Comparison of ENCODE assay signal across 29 cellular contexts in genomic region chr6:34521463-34522288, GRCh38. TPM values are rescaled to one million over a fixed set of nuclear protein-coding genes. Genes with fewer than 3 reads are reported as not detected.
DNase-seq lines count a peak whose midpoint lies in the region; ATAC-seq and TF ChIP-seq lines count a peak whose summit lies in the region.
"Had no signal": no experiment of that assay in that cellular context is flagged by ENCODE, and none has a peak within 500 bp of the region (broad histone marks: within the 10 kb centered on the region; RNA-seq: fewer than 3 reads in every experiment).

No MANE protein-coding gene starts in this region.

- H3K4me3 ChIP-seq in spleen, result no peak overlapping the region
- H3K4me3 ChIP-seq: dorsolateral prefrontal cortex, HAP-1, skin epidermis, tibial nerve had no signal

- H3K27ac Mint-ChIP-seq in activated CD4-positive, alpha-beta T cell treated with anti-CD3 and anti-CD28 coated beads for 36 hours, result no peak overlapping the region
- no peak overlapping the region for H3K27ac Mint-ChIP-seq in chondrocyte (ENCODE audit: unreplicated experiment)
- H3K27ac Mint-ChIP-seq: activated CD4-positive, alpha-beta T cell treated with anti-CD3 and anti-CD28 coated beads, Interleukin-2, amount 10 ng/mL, durations not matched to agents 7 days and 5 days; activated CD8-positive, alpha-beta memory T cell treated with anti-CD3 and anti-CD28 coated beads, Interleukin-2, amount 10 ng/mL, durations not matched to agents 7 days and 5 days; activated naive CD8-positive, alpha-beta T cell treated with anti-CD3 and anti-CD28 coated beads, Interleukin-2, amount 50 U/mL, for 24 hours; CD8-positive, alpha-beta T cell had no signal

- no peak overlapping the region for H3K27ac ChIP-seq in spleen
- H3K27ac ChIP-seq: KMS-11, skin epidermis, tibial nerve had no signal

- POLR2A ChIA-PET in activated CD4-positive, alpha-beta T cell treated with anti-CD3 and anti-CD28 coated beads for 36 hours (lab: Charles Lee), result no interaction called here

- no peak for TF ChIP-seq CTCF in chondrocyte (IDR thresholded peaks at IDR 0.05)
- TF ChIP-seq CTCF in spleen (IDR thresholded peaks at IDR 0.05 in 8 of 11, conservative IDR thresholded peaks at IDR 0.05 in 3 of 11), result no peak

- DNase-seq in activated CD4-positive, alpha-beta T cell treated with anti-CD3 and anti-CD28 coated beads for 36 hours, result peak; percentile 4
- no peak for DNase-seq in activated CD4-positive, alpha-beta T cell treated with anti-CD3 and anti-CD28 coated beads, Interleukin-2, amount 50 U/mL, for 4 hours
- DNase-seq in NOMO-1 treated with DMSO at 0.1 percent for 48 hours (lab: John Stamatoyannopoulos, UW; ENCODE audit: unreplicated experiment) (peak; percentile 51), chondrocyte (ENCODE audit: low spot score) (peak; percentile 75), spleen (peak; percentile 56), SKM-1 (lab: John Stamatoyannopoulos, UW; ENCODE audit: unreplicated experiment) (no peak), NCI-H774 (lab: John Stamatoyannopoulos, UW) (no peak), ecto neural progenitor cell (ENCODE audit: low spot score) (no peak)
- DNase-seq: activated CD4-positive, alpha-beta T cell treated with anti-CD3 and anti-CD28 coated beads, Interleukin-2, amount 10 ng/mL, durations not matched to agents 7 days and 5 days; activated CD8-positive, alpha-beta memory T cell treated with anti-CD3 and anti-CD28 coated beads, Interleukin-2, amount 10 ng/mL, durations not matched to agents 7 days and 5 days; activated naive CD8-positive, alpha-beta T cell treated with anti-CD3 and anti-CD28 coated beads, Interleukin-2, amount 50 U/mL, for 24 hours; activated T-cell treated with anti-CD3 and anti-CD28 coated beads, Interleukin-2, amount 50 U/mL, for 48 hours; CD8-positive, alpha-beta T cell; DMS 273 treated with DMSO at 0.1 percent for 48 hours; left ventricle myocardium superior; natural killer cell; NCI-H1092; NCI-H187 treated with DMSO at 0.1 percent for 48 hours; NCI-H524 treated with DMSO at 0.1 percent for 48 hours; SK-N-SH; stimulated activated CD4-positive, alpha-beta T cell treated with anti-CD3 and anti-CD28 coated beads, Interleukin-2, amount 100 ng/mL, for 24 hours had no signal

- no peak overlapping the region for H3K4me3 Mint-ChIP-seq in activated CD4-positive, alpha-beta T cell treated with anti-CD3 and anti-CD28 coated beads for 36 hours
- no peak overlapping the region for H3K4me3 Mint-ChIP-seq in chondrocyte (ENCODE audit: unreplicated experiment)
- H3K4me3 Mint-ChIP-seq: activated CD4-positive, alpha-beta T cell treated with anti-CD3 and anti-CD28 coated beads, Interleukin-2, amount 10 ng/mL, durations not matched to agents 7 days and 5 days; activated CD8-positive, alpha-beta memory T cell treated with anti-CD3 and anti-CD28 coated beads, Interleukin-2, amount 10 ng/mL, durations not matched to agents 7 days and 5 days; activated naive CD8-positive, alpha-beta T cell treated with anti-CD3 and anti-CD28 coated beads, Interleukin-2, amount 50 U/mL, for 24 hours; CD8-positive, alpha-beta T cell; natural killer cell had no signal

- H3K4me1 Mint-ChIP-seq in activated CD4-positive, alpha-beta T cell treated with anti-CD3 and anti-CD28 coated beads for 36 hours, result no peaks in the 10 kb centered on the region
- H3K4me1 Mint-ChIP-seq in chondrocyte (ENCODE audit: low read depth), result no peaks in the 10 kb centered on the region
- H3K4me1 Mint-ChIP-seq: activated CD4-positive, alpha-beta T cell treated with anti-CD3 and anti-CD28 coated beads, Interleukin-2, amount 10 ng/mL, durations not matched to agents 7 days and 5 days; activated CD8-positive, alpha-beta memory T cell treated with anti-CD3 and anti-CD28 coated beads, Interleukin-2, amount 10 ng/mL, durations not matched to agents 7 days and 5 days; activated naive CD8-positive, alpha-beta T cell treated with anti-CD3 and anti-CD28 coated beads, Interleukin-2, amount 50 U/mL, for 24 hours had no signal

- H3K36me3 Mint-ChIP-seq in activated CD4-positive, alpha-beta T cell treated with anti-CD3 and anti-CD28 coated beads for 36 hours (ENCODE audit: low read depth), result no peaks in the 10 kb centered on the region
- no peaks in the 10 kb centered on the region for H3K36me3 Mint-ChIP-seq in chondrocyte (ENCODE audit: low read depth)
- H3K36me3 Mint-ChIP-seq: activated CD8-positive, alpha-beta memory T cell treated with anti-CD3 and anti-CD28 coated beads, Interleukin-2, amount 10 ng/mL, durations not matched to agents 7 days and 5 days; CD8-positive, alpha-beta T cell; natural killer cell had no signal

- H3K9me3 ChIP-seq in spleen, result no peaks in the 10 kb centered on the region
- H3K9me3 ChIP-seq: HAP-1, SK-N-SH, tibial nerve had no signal

- H3K36me3 ChIP-seq in spleen, result no peaks in the 10 kb centered on the region
- H3K36me3 ChIP-seq: HAP-1, tibial nerve had no signal

- H3K9me3 Mint-ChIP-seq in activated CD4-positive, alpha-beta T cell treated with anti-CD3 and anti-CD28 coated beads for 36 hours (ENCODE audit: low read depth), result no peaks in the 10 kb centered on the region
- H3K9me3 Mint-ChIP-seq in chondrocyte (ENCODE audit: low read depth), result no peaks in the 10 kb centered on the region
- H3K9me3 Mint-ChIP-seq: activated CD4-positive, alpha-beta T cell treated with anti-CD3 and anti-CD28 coated beads, Interleukin-2, amount 10 ng/mL, durations not matched to agents 7 days and 5 days; activated naive CD8-positive, alpha-beta T cell treated with anti-CD3 and anti-CD28 coated beads, Interleukin-2, amount 50 U/mL, for 24 hours; CD8-positive, alpha-beta T cell; natural killer cell had no signal

- no peak for TF ChIP-seq POLR2A in spleen (IDR thresholded peaks at IDR 0.05)

- peaks cover 0 to 6% (median 0%) of the 10 kb centered on the region in 7 donors for H3K27me3 ChIP-seq in spleen (replicated peaks in 1 of 7)

- intact Hi-C loops in activated CD4-positive, alpha-beta T cell treated with anti-CD3 and anti-CD28 coated beads for 36 hours (cut with DNase I, micrococcal nuclease), result no loop called here
- intact Hi-C loops in spleen (cut with DNase I; ENCODE audit: low total_unique reads), result loop anchor here (10.0 kb wide), 1 partner anchor 83 kb away; no protein-coding TSS in a partner anchor

- 70 to 77% (median 76%) methylated on average over 28 to 29 of the region's 29 CpGs for WGBS in spleen, 5 donors

- no peak for ATAC-seq in activated CD4-positive, alpha-beta T cell treated with anti-CD3 and anti-CD28 coated beads for 36 hours
- ATAC-seq: activated CD8-positive, alpha-beta memory T cell treated with anti-CD3 and anti-CD28 coated beads, Interleukin-2, amount 10 ng/mL, durations not matched to agents 7 days and 5 days; activated naive CD8-positive, alpha-beta T cell treated with anti-CD3 and anti-CD28 coated beads, Interleukin-2, amount 50 U/mL, for 24 hours; CD8-positive, alpha-beta T cell; left ventricle myocardium superior; natural killer cell had no signal

- peaks cover 4 to 13% (median 4%) of the 10 kb centered on the region in 6 donors for H3K4me1 ChIP-seq in spleen
- H3K4me1 ChIP-seq: HAP-1 had no signal

- no peaks in the 10 kb centered on the region for H3K27me3 Mint-ChIP-seq in activated CD4-positive, alpha-beta T cell treated with anti-CD3 and anti-CD28 coated beads for 36 hours
- H3K27me3 Mint-ChIP-seq in chondrocyte (ENCODE audit: low read depth), result peaks cover 3% of the 10 kb centered on the region
- H3K27me3 Mint-ChIP-seq: activated CD4-positive, alpha-beta T cell treated with anti-CD3 and anti-CD28 coated beads, Interleukin-2, amount 10 ng/mL, durations not matched to agents 7 days and 5 days; activated CD8-positive, alpha-beta memory T cell treated with anti-CD3 and anti-CD28 coated beads, Interleukin-2, amount 10 ng/mL, durations not matched to agents 7 days and 5 days had no signal

- CTCF ChIA-PET in activated CD4-positive, alpha-beta T cell treated with anti-CD3 and anti-CD28 coated beads for 36 hours (lab: Charles Lee), result no interaction called here

RNA-seq across cellular contexts. Expression of gene SPDEF, which starts 34.5 kb away (rescaled TPM):
- total RNA-seq in activated CD4-positive, alpha-beta T cell treated with anti-CD3 and anti-CD28 coated beads for 36 hours, result under 1 TPM in 1 of 2 experiments, not detected in 1; 0.18 TPM
- total RNA-seq in chondrocyte (0.10 TPM in 1 of 3 replicates, not detected in the others), spleen (under 1 TPM in 1 of 7 donors, not detected in 6; 0.32 TPM)
- under 1 TPM in 2 of 3 donors, not detected in 1; 0.03 to 0.13 TPM for polyA plus RNA-seq in spleen
- total RNA-seq: activated CD4-positive, alpha-beta T cell treated with anti-CD3 and anti-CD28 coated beads, Interleukin-2, amount 10 ng/mL, durations not matched to agents 7 days and 5 days; left ventricle myocardium superior; T-helper 2 cell treated with Interferon-gamma antibody and Interleukin-4, amounts not matched to agents 100 ng/mL and 5 ng/mL, for 36 hours; tibial nerve had no signal

RNA-seq across cellular contexts. Expression of gene PACSIN1, which starts 55.8 kb away (rescaled TPM):
- total RNA-seq in activated CD4-positive, alpha-beta T cell treated with anti-CD3 and anti-CD28 coated beads for 36 hours, result under 1 TPM; 0.07 to 0.14 TPM
- 0.15 to 0.21 TPM in 2 of 3 replicates, not detected in the other for total RNA-seq in chondrocyte
- total RNA-seq in spleen, result 1 to 10 TPM in 6 of 7 donors, under 1 TPM in 1; 0.66 to 1.9 (median 1.3) TPM
- 1 to 10 TPM in 1 of 3 donors, under 1 TPM in 2; 0.67 to 2.8 (median 0.86) TPM for polyA plus RNA-seq in spleen
- total RNA-seq: omental fat pad, RPMI7951 had no signal

Comparison
In these comparisons a context has a peak if more than half of its experiments do, and no peak if none do; other contexts are left out.
1. DNase-seq: peak in activated CD4-positive, alpha-beta T cell treated with anti-CD3 and anti-CD28 coated beads for 36 hours (single experiment), NOMO-1 treated with DMSO at 0.1 percent for 48 hours (single experiment), chondrocyte (single experiment) and spleen (single experiment); none in activated CD4-positive, alpha-beta T cell treated with anti-CD3 and anti-CD28 coated beads, Interleukin-2, amount 50 U/mL, for 4 hours (0 of 2), SKM-1 (single experiment), NCI-H774 (single experiment) and ecto neural progenitor cell (single experiment).